Comparison of ENCODE assay signal across 8 cellular contexts in genomic region chr17:81917565-81918332, GRCh38. TPM values are rescaled to one million over a fixed set of nuclear protein-coding genes. Genes with fewer than 3 reads are reported as not detected.
A peak's percentile ranks its signal among the peaks of the same experiment; 100 is the strongest.
DNase-seq lines count a peak whose midpoint lies in the region; ATAC-seq and TF ChIP-seq lines count a peak whose summit lies in the region.

SIRT7 (minus strand) TSS chr17:81918176; CDS start chr17:81918131, 45 bp downstream.

- H3K4me3 Mint-ChIP-seq in CD4-positive, CD25-positive, alpha-beta regulatory T cell = peak within 1 kb of the TSS; percentile 90 to 95 (median 94)

- H3K36me3 ChIP-seq in CD4-positive, CD25-positive, alpha-beta regulatory T cell (ENCODE audit: control insufficient read depth, insufficient read depth, low read length) = peaks cover 32% of the 10 kb centered on the region
- peaks cover 36% of the 10 kb centered on the region for H3K36me3 ChIP-seq in mucosa of stomach (ENCODE audit: control insufficient read depth, insufficient read depth, low read length)

- no peaks in the 10 kb centered on the region for H3K27me3 Mint-ChIP-seq in CD4-positive, CD25-positive, alpha-beta regulatory T cell

- TF ChIP-seq CTCF in GM20000 (IDR thresholded peaks at IDR 0.05; ENCODE audit: extremely low read depth, missing control alignments) = no peak
- no peak for TF ChIP-seq CTCF in epithelial cell of proximal tubule (conservative IDR thresholded peaks at IDR 0.05; ENCODE audit: low read depth, low read length)

- no peaks in the 10 kb centered on the region for H3K27me3 ChIP-seq in CD4-positive, CD25-positive, alpha-beta regulatory T cell (ENCODE audit: control insufficient read depth, insufficient read depth, low read length)
- H3K27me3 ChIP-seq in mucosa of stomach (ENCODE audit: control insufficient read depth, insufficient read depth, low read length) = no peaks in the 10 kb centered on the region

- H3K9me3 ChIP-seq in CD4-positive, CD25-positive, alpha-beta regulatory T cell (ENCODE audit: control insufficient read depth in 2 of 2, low read length in 2 of 2) = no peaks in the 10 kb centered on the region
- H3K9me3 ChIP-seq in mucosa of stomach (ENCODE audit: control insufficient read depth, low read length) = no peaks in the 10 kb centered on the region

- peak; percentile 84 to 86 for ATAC-seq in CD4-positive, CD25-positive, alpha-beta regulatory T cell (ENCODE audit: low read depth in 2 of 2)

- H3K4me3 ChIP-seq in CD4-positive, CD25-positive, alpha-beta regulatory T cell (ENCODE audit: low read depth, low read length) = peak within 1 kb of the TSS; percentile 82
- H3K4me3 ChIP-seq in epithelial cell of proximal tubule (ENCODE audit: low read depth, low read length) (peak within 1 kb of the TSS; percentile 79), mucosa of stomach (ENCODE audit: low read length) (peak within 1 kb of the TSS; percentile 28)

- H3K4me1 Mint-ChIP-seq in CD4-positive, CD25-positive, alpha-beta regulatory T cell = peaks cover 0 to 36% (median 14%) of the 10 kb centered on the region in 4 donors

- peak within 1 kb of the TSS; percentile 67 for H3K9ac ChIP-seq in mucosa of stomach (ENCODE audit: low read length)

- H3K27ac ChIP-seq in CD4-positive, CD25-positive, alpha-beta regulatory T cell (ENCODE audit: insufficient read depth, low read length, poor library complexity, severe bottlenecking) = peak within 1 kb of the TSS; percentile 61

- peak within 1 kb of the TSS; percentile 79 to 94 (median 85) for H3K27ac Mint-ChIP-seq in CD4-positive, CD25-positive, alpha-beta regulatory T cell

- peaks cover 8% of the 10 kb centered on the region for H3K36me3 Mint-ChIP-seq in CD4-positive, CD25-positive, alpha-beta regulatory T cell

- peak; percentile 78 to 87 (median 81) for DNase-seq in CD4-positive, CD25-positive, alpha-beta regulatory T cell
- peak; percentile 99 for DNase-seq in GM20000 (ENCODE audit: low spot score)
- peak; percentile 99 for DNase-seq in HuH-7 (ENCODE audit: low spot score)
- peak; percentile 92 for DNase-seq in OCI-M1 (lab: John Stamatoyannopoulos, UW)
- peak; percentile 79 for DNase-seq in activated T-cell treated with anti-CD3 and anti-CD28 coated beads for 48 hours (ENCODE audit: low read depth)
- DNase-seq in epithelial cell of proximal tubule (ENCODE audit: low read depth) = no peak
- peak; percentile 84 for DNase-seq in stimulated activated CD8-positive, alpha-beta memory T cell treated with anti-CD3 and anti-CD28 coated beads, Interleukin-4, amount 100 ng/mL, for 48 hours

- H3K4me1 ChIP-seq in CD4-positive, CD25-positive, alpha-beta regulatory T cell (ENCODE audit: control insufficient read depth, insufficient read depth, low read length, poor library complexity, severe bottlenecking) = peaks cover 22% of the 10 kb centered on the region
- H3K4me1 ChIP-seq in mucosa of stomach (ENCODE audit: control insufficient read depth, insufficient read depth, low read length) = peaks cover 64% of the 10 kb centered on the region

- H3K9me3 Mint-ChIP-seq in CD4-positive, CD25-positive, alpha-beta regulatory T cell = no peaks in the 10 kb centered on the region

RNA-seq across cellular contexts. Expression of gene SIRT7, which starts in this region (rescaled TPM):
- 78.1 TPM for total RNA-seq in CD4-positive, CD25-positive, alpha-beta regulatory T cell
- 10 to 100 TPM; 35.9 to 43.8 (median 41.7) TPM for polyA plus RNA-seq in CD4-positive, CD25-positive, alpha-beta regulatory T cell
- total RNA-seq in epithelial cell of proximal tubule = 28.5 and 38.1 TPM in 2 replicates

Comparison
In these comparisons a context has a peak if more than half of its experiments do, and no peak if none do; other contexts are left out.
1. H3K4me3 ChIP-seq: peak in every context shown above with its lines; median percentile 82 in CD4-positive, CD25-positive, alpha-beta regulatory T cell; 79 in epithelial cell of proximal tubule; 28 in mucosa of stomach.